In genomic region chr6:91626935-91627334, GRCh38 we compare ENCODE assay signal across 19 cellular contexts.
"Had no signal": no experiment of that assay in that cellular context is flagged by ENCODE, and none has a peak within 500 bp of the region (broad histone marks: within the 10 kb centered on the region; RNA-seq: fewer than 3 reads in every experiment).

No MANE protein-coding gene starts in this region.

- FAIRE-seq: endothelial cell of umbilical vein had no signal

- H3K27me3 ChIP-seq: gastrocnemius medialis, heart left ventricle, ovary, stomach had no signal

- H3K36me3 ChIP-seq: gastrocnemius medialis, heart left ventricle, ovary, stomach, thoracic aorta, WERI-Rb-1 had no signal

- H3K36me3 Mint-ChIP-seq: naive B cell had no signal

- H3K27ac Mint-ChIP-seq: activated CD4-positive, alpha-beta memory T cell treated with anti-CD3 and anti-CD28 coated beads, Interleukin-2, amount 10 ng/mL, durations not matched to agents 7 days and 5 days; activated CD4-positive, alpha-beta T cell treated with anti-CD3 and anti-CD28 coated beads for 36 hours; naive B cell; T-helper 17 cell had no signal

- H3K4me3 Mint-ChIP-seq: activated CD4-positive, alpha-beta memory T cell treated with anti-CD3 and anti-CD28 coated beads, Interleukin-2, amount 10 ng/mL, durations not matched to agents 7 days and 5 days; activated CD4-positive, alpha-beta T cell treated with anti-CD3 and anti-CD28 coated beads for 36 hours; activated T-cell treated with anti-CD3 and anti-CD28 coated beads, Interleukin-2, amount 50 U/mL, for 4 hours; central memory CD8-positive, alpha-beta T cell; naive B cell; T-helper 17 cell had no signal

- DNase-seq: activated CD4-positive, alpha-beta memory T cell treated with anti-CD3 and anti-CD28 coated beads, Interleukin-2, amount 10 ng/mL, durations not matched to agents 7 days and 5 days; activated CD4-positive, alpha-beta T cell treated with anti-CD3 and anti-CD28 coated beads for 36 hours; activated effector memory CD4-positive, alpha-beta T cell treated with Interleukin-2 at 50 U/mL for 16 hours; activated naive CD4-positive, alpha-beta T cell treated with anti-CD3 and anti-CD28 coated beads, Interleukin-2, amount 50 U/mL, for 16 hours; activated T-cell treated with anti-CD3 and anti-CD28 coated beads, Interleukin-2, amount 50 U/mL, for 4 hours; cortex of kidney; effector CD8-positive, alpha-beta T cell; gastrocnemius medialis; heart left ventricle; naive B cell; ovary; stimulated activated CD4-positive, alpha-beta T cell treated with anti-CD3 and anti-CD28 coated beads, Interleukin-1b, Interleukin-23, amount 100 ng/mL, for 48 hours; stomach; T-helper 17 cell; WERI-Rb-1 had no signal

- H3K4me3 ChIP-seq: gastrocnemius medialis, heart left ventricle, lung, ovary, stomach, thoracic aorta had no signal

- H3K9me3 Mint-ChIP-seq: activated CD4-positive, alpha-beta memory T cell treated with anti-CD3 and anti-CD28 coated beads, Interleukin-2, amount 10 ng/mL, durations not matched to agents 7 days and 5 days had no signal

- H3K27me3 Mint-ChIP-seq: activated CD4-positive, alpha-beta memory T cell treated with anti-CD3 and anti-CD28 coated beads, Interleukin-2, amount 10 ng/mL, durations not matched to agents 7 days and 5 days; activated CD4-positive, alpha-beta T cell treated with anti-CD3 and anti-CD28 coated beads for 36 hours; central memory CD8-positive, alpha-beta T cell; naive B cell; T-helper 17 cell had no signal

- H3K4me1 Mint-ChIP-seq: activated CD4-positive, alpha-beta memory T cell treated with anti-CD3 and anti-CD28 coated beads, Interleukin-2, amount 10 ng/mL, durations not matched to agents 7 days and 5 days; activated CD4-positive, alpha-beta T cell treated with anti-CD3 and anti-CD28 coated beads for 36 hours; central memory CD8-positive, alpha-beta T cell; naive B cell; T-helper 17 cell had no signal

- ATAC-seq: activated CD4-positive, alpha-beta T cell treated with anti-CD3 and anti-CD28 coated beads for 36 hours; activated T-cell treated with anti-CD3 and anti-CD28 coated beads, Interleukin-2, amount 50 U/mL, for 4 hours; gastrocnemius medialis; heart left ventricle; T-helper 17 cell had no signal
